9 cellular contexts compared by ENCODE assay signal in genomic region chr10:27997865-27998177, GRCh38. TPM values are rescaled to one million over a fixed set of nuclear protein-coding genes. Genes with fewer than 3 reads are reported as not detected.
DNase-seq lines count a peak whose midpoint lies in the region; ATAC-seq and TF ChIP-seq lines count a peak whose summit lies in the region.
"Had no signal": no experiment of that assay in that cellular context is flagged by ENCODE, and none has a peak within 500 bp of the region (broad histone marks: within the 10 kb centered on the region; RNA-seq: fewer than 3 reads in every experiment).

No MANE protein-coding gene starts in this region.

- intact Hi-C loops in MCF 10A (cut with micrococcal nuclease) (no loop called here), tibial artery (cut with DNase I; ENCODE audit: low total_unique reads) (no loop called here)

- H3K27me3 ChIP-seq in mesendoderm (ENCODE audit: insufficient read depth, low read length, poor library complexity) (no peaks in the 10 kb centered on the region), tibial artery (no peaks in the 10 kb centered on the region)

- no peaks in the 10 kb centered on the region for H3K36me3 ChIP-seq in mesendoderm (ENCODE audit: control insufficient read depth, insufficient read depth, low read length)
- no peaks in the 10 kb centered on the region for H3K36me3 ChIP-seq in tibial artery

- no peak for ATAC-seq in activated naive CD4-positive, alpha-beta T cell treated with anti-CD3 and anti-CD28 coated beads, Interleukin-2, amount 50 U/mL, for 72 hours
- no peak for ATAC-seq in GM21717 (IDR thresholded peaks at IDR 0.05; ENCODE audit: unreplicated experiment)

- no peak overlapping the region for H3K23ac ChIP-seq in mesendoderm (ENCODE audit: low read length)

- H3K79me1 ChIP-seq in mesendoderm (ENCODE audit: low read length): no peaks in the 10 kb centered on the region

- no peak for TF ChIP-seq CTCF in MCF 10A (IDR thresholded peaks at IDR 0.05; ENCODE audit: unreplicated experiment)
- no peak for TF ChIP-seq CTCF in tibial artery (IDR thresholded peaks at IDR 0.05)
- TF ChIP-seq CTCF in GM20000 (IDR thresholded peaks at IDR 0.05; ENCODE audit: extremely low read depth, missing control alignments): no peak

- no peak overlapping the region for H3K18ac ChIP-seq in mesendoderm (ENCODE audit: low read length)

- CTCF ChIA-PET in activated naive CD4-positive, alpha-beta T cell treated with anti-CD3 and anti-CD28 coated beads, Interleukin-2, amount 10 ng/mL, durations not matched to agents 7 days and 5 days (lab: Charles Lee): interaction anchor here (0.9 kb wide), 1 partner anchor 25 kb away, joined by 4 read pairs; no protein-coding TSS in a partner anchor
- CTCF ChIA-PET in MCF 10A (lab: Yijun Ruan, JAX): interaction anchor here (0.7 kb wide), 1 partner anchor 138 kb away, joined by 5 read pairs; no protein-coding TSS in a partner anchor

- H3K56ac ChIP-seq in mesendoderm (ENCODE audit: low read length): peak overlapping the region; percentile 94

- DNase-seq in activated naive CD4-positive, alpha-beta T cell treated with anti-CD3 and anti-CD28 coated beads, Interleukin-2, amount 10 ng/mL, durations not matched to agents 7 days and 5 days: no peak
- DNase-seq in activated naive CD4-positive, alpha-beta T cell treated with anti-CD3 and anti-CD28 coated beads, Interleukin-2, amount 50 U/mL, for 72 hours (ENCODE audit: low spot score in 2 of 2): no peak
- DNase-seq in MCF 10A (ENCODE audit: unreplicated experiment): no peak
- DNase-seq in mesendoderm: peak; percentile 60
- no peak for DNase-seq in tibial artery
- no peak for DNase-seq in AML-193 (lab: John Stamatoyannopoulos, UW)
- DNase-seq in GM20000 (ENCODE audit: low spot score): no peak
- DNase-seq: DMS79 had no signal

- no TSS peak for BruUV-seq in MCF 10A (replicated peaks; lab: Mats Ljungman, UMichigan)

- POLR2A ChIA-PET in MCF 10A (lab: Yijun Ruan, JAX): no interaction called here

- no peak overlapping the region for H2BK15ac ChIP-seq in mesendoderm (replicated peaks; ENCODE audit: low read depth)

- H3K27me3 Mint-ChIP-seq in activated naive CD4-positive, alpha-beta T cell treated with anti-CD3 and anti-CD28 coated beads, Interleukin-2, amount 10 ng/mL, durations not matched to agents 7 days and 5 days: peaks cover 54% of the 10 kb centered on the region
- no peaks in the 10 kb centered on the region for H3K27me3 Mint-ChIP-seq in MCF 10A (ENCODE audit: insufficient read depth, unreplicated experiment)

- H3K27ac Mint-ChIP-seq in activated naive CD4-positive, alpha-beta T cell treated with anti-CD3 and anti-CD28 coated beads, Interleukin-2, amount 10 ng/mL, durations not matched to agents 7 days and 5 days: no peak overlapping the region
- no peak overlapping the region for H3K27ac Mint-ChIP-seq in activated naive CD4-positive, alpha-beta T cell treated with anti-CD3 and anti-CD28 coated beads, Interleukin-2, amount 50 U/mL, for 72 hours
- H3K27ac Mint-ChIP-seq in MCF 10A (ENCODE audit: low read depth, unreplicated experiment): no peak overlapping the region

- no peak overlapping the region for H3K27ac ChIP-seq in mesendoderm (ENCODE audit: low read depth, low read length)
- H3K27ac ChIP-seq in tibial artery: peak overlapping the region; percentile 48 to 54

- no peaks in the 10 kb centered on the region for H3K79me2 ChIP-seq in mesendoderm (ENCODE audit: control insufficient read depth, insufficient read depth, low read length)

- H3K9me3 Mint-ChIP-seq in activated naive CD4-positive, alpha-beta T cell treated with anti-CD3 and anti-CD28 coated beads, Interleukin-2, amount 10 ng/mL, durations not matched to agents 7 days and 5 days: no peaks in the 10 kb centered on the region
- no peaks in the 10 kb centered on the region for H3K9me3 Mint-ChIP-seq in activated naive CD4-positive, alpha-beta T cell treated with anti-CD3 and anti-CD28 coated beads, Interleukin-2, amount 50 U/mL, for 72 hours
- peaks cover 6% of the 10 kb centered on the region for H3K9me3 Mint-ChIP-seq in MCF 10A (ENCODE audit: unreplicated experiment)

- H3K9me3 ChIP-seq in tibial artery: no peaks in the 10 kb centered on the region

- no peak overlapping the region for H2BK120ac ChIP-seq in mesendoderm (ENCODE audit: low read depth, low read length)

- peak overlapping the region; percentile 77 for H3K4me3 ChIP-seq in mesendoderm (ENCODE audit: low read length)
- peak overlapping the region; percentile 66 to 85 for H3K4me3 ChIP-seq in tibial artery

- peak overlapping the region; percentile 87 for H3K9ac ChIP-seq in mesendoderm (ENCODE audit: low read length)

- peaks cover 13% of the 10 kb centered on the region for H3K4me1 Mint-ChIP-seq in activated naive CD4-positive, alpha-beta T cell treated with anti-CD3 and anti-CD28 coated beads, Interleukin-2, amount 10 ng/mL, durations not matched to agents 7 days and 5 days
- H3K4me1 Mint-ChIP-seq in MCF 10A (ENCODE audit: insufficient read depth, unreplicated experiment): no peaks in the 10 kb centered on the region

- H2BK5ac ChIP-seq in mesendoderm (ENCODE audit: low read length): no peak overlapping the region

- H2AK5ac ChIP-seq in mesendoderm (ENCODE audit: low read length): no peak overlapping the region

- H4K8ac ChIP-seq in mesendoderm (ENCODE audit: low read depth, low read length): no peak overlapping the region

- H3K4ac ChIP-seq in mesendoderm (ENCODE audit: low read depth, low read length): no peak overlapping the region

- no CpG with 5 or more reads among the region's 5 CpGs for WGBS in mesendoderm (ENCODE audit: extremely low coverage, insufficient coverage, low lambda C conversion rate)

- H4K5ac ChIP-seq in mesendoderm (ENCODE audit: low read length): no peak overlapping the region

- peaks cover 2% of the 10 kb centered on the region for H3K4me1 ChIP-seq in mesendoderm (ENCODE audit: control insufficient read depth, low read depth, low read length)
- peaks cover 0 to 4% (median 2%) of the 10 kb centered on the region in 4 donors for H3K4me1 ChIP-seq in tibial artery

- H3K36me3 Mint-ChIP-seq in activated naive CD4-positive, alpha-beta T cell treated with anti-CD3 and anti-CD28 coated beads, Interleukin-2, amount 10 ng/mL, durations not matched to agents 7 days and 5 days: no peaks in the 10 kb centered on the region
- H3K36me3 Mint-ChIP-seq in activated naive CD4-positive, alpha-beta T cell treated with anti-CD3 and anti-CD28 coated beads, Interleukin-2, amount 50 U/mL, for 72 hours: no peaks in the 10 kb centered on the region
- H3K36me3 Mint-ChIP-seq in MCF 10A (ENCODE audit: insufficient read depth, unreplicated experiment): peaks cover 11% of the 10 kb centered on the region

- H3K4me2 ChIP-seq in mesendoderm (ENCODE audit: low read length): peak overlapping the region; percentile 95

- H3K4me3 Mint-ChIP-seq in activated naive CD4-positive, alpha-beta T cell treated with anti-CD3 and anti-CD28 coated beads, Interleukin-2, amount 10 ng/mL, durations not matched to agents 7 days and 5 days: peak overlapping the region; percentile 81
- peak overlapping the region; percentile 79 for H3K4me3 Mint-ChIP-seq in MCF 10A (ENCODE audit: unreplicated experiment)

RNA-seq across cellular contexts. Expression of gene ODAD2, which starts 1.1 kb away (rescaled TPM):
- under 1 TPM in 1 of 2 donors, not detected in 1; 0.20 TPM for total RNA-seq in activated naive CD4-positive, alpha-beta T cell treated with anti-CD3 and anti-CD28 coated beads, Interleukin-2, amount 50 U/mL, for 72 hours
- 0.28 and 1.3 TPM in 2 replicates for total RNA-seq in MCF 10A (2022)
- polyA plus RNA-seq in mesendoderm (2013, experiment 1 of 2): 3.6 TPM
- 3.1 TPM for polyA plus RNA-seq in mesendoderm (2013, experiment 2 of 2)
